8 cellular contexts compared by ENCODE assay signal in the genomic region with DNA sequence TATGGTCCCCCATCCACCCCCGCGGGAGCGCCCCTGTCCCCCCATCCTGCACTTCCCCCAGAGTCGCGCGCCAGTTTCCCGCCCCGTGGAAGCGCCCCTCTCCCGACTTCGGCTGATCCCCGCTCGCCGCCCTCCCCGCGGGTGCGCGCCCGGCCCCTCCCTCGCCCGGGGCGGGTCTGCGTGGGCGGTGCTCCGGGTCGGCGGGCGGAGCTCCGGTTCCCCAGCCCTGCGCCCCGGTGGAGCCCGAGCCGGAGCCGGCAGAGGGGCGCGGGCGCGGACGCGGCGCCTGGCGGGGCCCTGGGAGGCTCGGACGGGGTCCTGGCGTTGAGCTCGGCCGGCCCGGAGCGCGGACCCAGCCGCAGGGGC. TPM values are rescaled to one million over a fixed set of nuclear protein-coding genes. Genes with fewer than 3 reads are reported as not detected.
DNase-seq lines count a peak whose midpoint lies in the region; ATAC-seq and TF ChIP-seq lines count a peak whose summit lies in the region.

Gene SNTG2, plus strand, starts transcription at position 223 of the 366 bp plus-strand sequence. CDS start 148 bp downstream, outside the sequence.

- peak; percentile 78 for ATAC-seq in DND-41 (ENCODE audit: insufficient read depth, low read depth)
- no peak for ATAC-seq in HG02571 (IDR thresholded peaks at IDR 0.05; ENCODE audit: unreplicated experiment)

- H3K27me3 Mint-ChIP-seq in activated T-helper 2 cell treated with anti-CD3 and anti-CD28 coated beads, Interferon-gamma antibody, Interleukin-2, Interleukin-4, amounts not matched to agents 10 μg/mL and 5 μg/mL and 100 μg/mL, durations not matched to agents 14 hours and 24 hours and 36 hours (ENCODE audit: low read depth): peaks cover 56% of the 10 kb centered on the region

- H3K9me3 Mint-ChIP-seq in activated T-helper 2 cell treated with anti-CD3 and anti-CD28 coated beads, Interferon-gamma antibody, Interleukin-2, Interleukin-4, amounts not matched to agents 10 μg/mL and 5 μg/mL and 100 μg/mL, durations not matched to agents 14 hours and 24 hours and 36 hours: no peaks in the 10 kb centered on the region

- DNase-seq in DND-41 (peak; percentile 84), NCI-H1930 (lab: John Stamatoyannopoulos, UW) (peak; percentile 29 to 67), head of caudate nucleus (peak in 29 of 42 donors; percentile 23 to 75 (median 52)), RKO (ENCODE audit: low spot score) (no peak), cerebellar cortex (ENCODE audit: low spot score) (no peak)
- peak; percentile 55 for DNase-seq in activated T-helper 2 cell treated with anti-CD3 and anti-CD28 coated beads, Interferon-gamma antibody, Interleukin-2, Interleukin-4, amounts not matched to agents 10 μg/mL and 5 μg/mL and 100 μg/mL, durations not matched to agents 14 hours and 24 hours and 36 hours (ENCODE audit: low spot score)

- H3K27ac ChIP-seq in DND-41 (ENCODE audit: low read length) (peak within 1 kb of the TSS; percentile 79), skin epidermis (peak within 1 kb of the TSS in 6 of 21 experiments; percentile 3 to 74 (median 56))

- H3K27ac Mint-ChIP-seq in activated T-helper 2 cell treated with anti-CD3 and anti-CD28 coated beads, Interferon-gamma antibody, Interleukin-2, Interleukin-4, amounts not matched to agents 10 μg/mL and 5 μg/mL and 100 μg/mL, durations not matched to agents 14 hours and 24 hours and 36 hours: no peak within 1 kb of the TSS

- H3K79me2 ChIP-seq in DND-41 (ENCODE audit: insufficient read depth, low read length): peaks cover 38% of the 10 kb centered on the region

- peaks cover 75% of the 10 kb centered on the region for H3K4me1 ChIP-seq in DND-41 (ENCODE audit: insufficient read depth, low read length)

- peak within 1 kb of the TSS; percentile 79 for H3K4me2 ChIP-seq in DND-41 (ENCODE audit: insufficient read depth, low read length)

- no peaks in the 10 kb centered on the region for H3K27me3 ChIP-seq in DND-41 (ENCODE audit: insufficient read depth, low read length, poor library complexity)

- H3K4me3 Mint-ChIP-seq in activated T-helper 2 cell treated with anti-CD3 and anti-CD28 coated beads, Interferon-gamma antibody, Interleukin-2, Interleukin-4, amounts not matched to agents 10 μg/mL and 5 μg/mL and 100 μg/mL, durations not matched to agents 14 hours and 24 hours and 36 hours (ENCODE audit: low read depth): peak within 1 kb of the TSS; percentile 65

- H2AFZ ChIP-seq in DND-41 (ENCODE audit: low read depth, low read length): peak within 1 kb of the TSS; percentile 73

- peaks cover 12% of the 10 kb centered on the region for H3K4me1 Mint-ChIP-seq in activated T-helper 2 cell treated with anti-CD3 and anti-CD28 coated beads, Interferon-gamma antibody, Interleukin-2, Interleukin-4, amounts not matched to agents 10 μg/mL and 5 μg/mL and 100 μg/mL, durations not matched to agents 14 hours and 24 hours and 36 hours (ENCODE audit: low read depth)

- no peaks in the 10 kb centered on the region for H3K9me3 ChIP-seq in DND-41 (ENCODE audit: insufficient read depth, low read length, severe bottlenecking)

- H3K4me3 ChIP-seq in DND-41 (ENCODE audit: low read depth in 1 of 2, low read length in 2 of 2) (peak within 1 kb of the TSS; percentile 68 to 75), skin epidermis (peak within 1 kb of the TSS; percentile 29 to 60 (median 47))

- intact Hi-C loops in activated T-helper 2 cell treated with anti-CD3 and anti-CD28 coated beads, Interferon-gamma antibody, Interleukin-2, Interleukin-4, amounts not matched to agents 10 μg/mL and 5 μg/mL and 100 μg/mL, durations not matched to agents 14 hours and 24 hours and 36 hours (cut with micrococcal nuclease): no loop called here
- intact Hi-C loops in head of caudate nucleus (cut with DNase I): no loop called here

- no peaks in the 10 kb centered on the region for H3K36me3 ChIP-seq in DND-41 (ENCODE audit: insufficient read depth, low read length)

- no peaks in the 10 kb centered on the region for H3K36me3 Mint-ChIP-seq in activated T-helper 2 cell treated with anti-CD3 and anti-CD28 coated beads, Interferon-gamma antibody, Interleukin-2, Interleukin-4, amounts not matched to agents 10 μg/mL and 5 μg/mL and 100 μg/mL, durations not matched to agents 14 hours and 24 hours and 36 hours (ENCODE audit: low read depth)

- no peak for TF ChIP-seq CTCF in DND-41 (IDR thresholded peaks at IDR 0.05; ENCODE audit: borderline replicate concordance, extremely low read depth, low read length, poor library complexity, severe bottlenecking)

- H3K9ac ChIP-seq in DND-41 (ENCODE audit: low read depth, low read length): peak within 1 kb of the TSS; percentile 85

- H4K20me1 ChIP-seq in DND-41 (ENCODE audit: insufficient read depth, low read length): no peaks in the 10 kb centered on the region

RNA-seq across cellular contexts. Expression of gene SNTG2, which starts in this region (rescaled TPM):
- not detected in 2 replicates for total RNA-seq in activated T-helper 2 cell treated with anti-CD3 and anti-CD28 coated beads, Interferon-gamma antibody, Interleukin-2, Interleukin-4, amounts not matched to agents 10 μg/mL and 5 μg/mL and 100 μg/mL, durations not matched to agents 14 hours and 24 hours and 36 hours

Comparison
In these comparisons a context has a peak if more than half of its experiments do, and no peak if none do; other contexts are left out.
1. Peak in DNase-seq in activated T-helper 2 cell treated with anti-CD3 and anti-CD28 coated beads, Interferon-gamma antibody, Interleukin-2, Interleukin-4, amounts not matched to agents 10 μg/mL and 5 μg/mL and 100 μg/mL, durations not matched to agents 14 hours and 24 hours and 36 hours; RNA of the gene not detected or under 1 TPM.
2. DNase-seq: peak in DND-41 (single experiment), NCI-H1930 (2 of 2) and head of caudate nucleus (29 of 42); none in RKO (single experiment) and cerebellar cortex (single experiment).